ENCODE assay signal across 22 cellular contexts in the genomic region with DNA sequence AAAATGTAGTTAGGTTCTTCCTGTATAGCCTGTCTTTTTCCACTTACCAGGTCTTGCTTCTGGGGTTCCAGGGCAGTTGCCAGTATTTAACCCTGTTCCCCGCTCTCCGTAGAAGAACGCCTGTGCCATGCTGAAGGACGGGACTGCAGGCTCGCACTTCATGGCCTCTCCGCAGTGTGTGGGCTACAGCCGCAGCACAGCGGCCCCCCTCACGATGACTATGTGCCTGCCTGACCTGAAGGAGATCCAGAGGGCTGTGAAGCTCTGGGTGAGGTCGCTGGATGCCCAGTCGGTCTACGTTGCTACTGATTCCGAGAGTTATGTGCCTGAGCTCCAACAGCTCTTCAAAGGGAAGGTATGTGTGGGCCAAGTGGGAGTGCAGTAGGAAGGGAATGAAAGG.
DNase-seq lines count a peak whose midpoint lies in the region; ATAC-seq and TF ChIP-seq lines count a peak whose summit lies in the region.
"Had no signal": no experiment of that assay in that cellular context is flagged by ENCODE, and none has a peak within 500 bp of the region (broad histone marks: within the 10 kb centered on the region; RNA-seq: fewer than 3 reads in every experiment).

No MANE protein-coding gene starts in this region.

- H3K27ac ChIP-seq in HL-60 (replicated peaks) (peak overlapping the region; percentile 15; the same call in 1 of the 2 replicates), coronary artery (no peak overlapping the region)
- H3K27ac ChIP-seq: BLaER1, SJCRH30, transverse colon had no signal

- ATAC-seq in central memory CD8-positive, alpha-beta T cell (replicated peaks; ENCODE audit: extremely low read depth, poor library complexity, severe bottlenecking) = no peak
- no peak for ATAC-seq in stimulated activated naive B cell treated with anti-CD40 and anti-IgM and Interleukin-4, amounts not matched to agents 10 μg/mL and 1 μg/mL and 100 μg/mL, for 72 hours (replicated peaks)
- ATAC-seq in HG03095 (IDR thresholded peaks at IDR 0.05; ENCODE audit: unreplicated experiment) = no peak
- ATAC-seq: HCT116, left lung had no signal

- TF ChIP-seq CTCF in HL-60 (IDR thresholded peaks at IDR 0.05; ENCODE audit: insufficient read depth, low read length) (no peak), coronary artery (IDR thresholded peaks at IDR 0.05) (no peak)

- peaks cover 37% of the 10 kb centered on the region for H3K36me3 Mint-ChIP-seq in activated naive CD4-positive, alpha-beta T cell treated with anti-CD3 and anti-CD28 coated beads, Interleukin-2, amount 50 U/mL, for 24 hours
- peaks cover 58% of the 10 kb centered on the region for H3K36me3 Mint-ChIP-seq in activated naive CD4-positive, alpha-beta T cell treated with anti-CD3 and anti-CD28 coated beads, Interleukin-2, amount 10 ng/mL, durations not matched to agents 7 days and 5 days
- H3K36me3 Mint-ChIP-seq in central memory CD8-positive, alpha-beta T cell (ENCODE audit: insufficient read depth) = peaks cover 22% of the 10 kb centered on the region
- H3K36me3 Mint-ChIP-seq in stimulated activated naive B cell treated with anti-CD40 and anti-IgM and Interleukin-4, amounts not matched to agents 10 μg/mL and 1 μg/mL and 100 μg/mL, for 72 hours = peaks cover 60 to 86% of the 10 kb centered on the region in 2 donors

- no peak for DNase-seq in activated naive CD4-positive, alpha-beta T cell treated with anti-CD3 and anti-CD28 coated beads, Interleukin-2, amount 10 ng/mL, durations not matched to agents 7 days and 5 days
- no peak for DNase-seq in HL-60 (ENCODE audit: low read depth in 1 of 2, low spot score in 1 of 2)
- DNase-seq in central memory CD8-positive, alpha-beta T cell (ENCODE audit: low spot score in 2 of 2) = no peak
- DNase-seq in stimulated activated naive B cell treated with anti-CD40 and anti-IgM and Interleukin-4, amounts not matched to agents 10 μg/mL and 1 μg/mL and 100 μg/mL, for 72 hours = no peak
- no peak for DNase-seq in coronary artery (ENCODE audit: low spot score)
- DNase-seq: activated CD4-positive, CD25-positive, alpha-beta regulatory T cell; activated CD8-positive, alpha-beta memory T cell treated with anti-CD3 and anti-CD28 coated beads for 24 hours; activated T-cell treated with anti-CD3 and anti-CD28 coated beads, Interleukin-2, amount 50 U/mL, for 4 hours; central memory CD4-positive, alpha-beta T cell; dorsolateral prefrontal cortex; left lung; naive B cell; NCI-H146; NCI-H2107; NCI-H748 treated with DMSO at 0.1 percent for 48 hours; SJCRH30; transverse colon had no signal

- no peaks in the 10 kb centered on the region for H3K27me3 Mint-ChIP-seq in activated naive CD4-positive, alpha-beta T cell treated with anti-CD3 and anti-CD28 coated beads, Interleukin-2, amount 50 U/mL, for 24 hours
- no peaks in the 10 kb centered on the region for H3K27me3 Mint-ChIP-seq in activated naive CD4-positive, alpha-beta T cell treated with anti-CD3 and anti-CD28 coated beads, Interleukin-2, amount 10 ng/mL, durations not matched to agents 7 days and 5 days
- no peaks in the 10 kb centered on the region for H3K27me3 Mint-ChIP-seq in central memory CD8-positive, alpha-beta T cell
- H3K27me3 Mint-ChIP-seq in stimulated activated naive B cell treated with anti-CD40 and anti-IgM and Interleukin-4, amounts not matched to agents 10 μg/mL and 1 μg/mL and 100 μg/mL, for 72 hours = no peaks in the 10 kb centered on the region
- H3K27me3 Mint-ChIP-seq: naive B cell had no signal

- H3K9me3 Mint-ChIP-seq in activated naive CD4-positive, alpha-beta T cell treated with anti-CD3 and anti-CD28 coated beads, Interleukin-2, amount 50 U/mL, for 24 hours = no peaks in the 10 kb centered on the region
- no peaks in the 10 kb centered on the region for H3K9me3 Mint-ChIP-seq in activated naive CD4-positive, alpha-beta T cell treated with anti-CD3 and anti-CD28 coated beads, Interleukin-2, amount 10 ng/mL, durations not matched to agents 7 days and 5 days
- H3K9me3 Mint-ChIP-seq in central memory CD8-positive, alpha-beta T cell = no peaks in the 10 kb centered on the region
- no peaks in the 10 kb centered on the region for H3K9me3 Mint-ChIP-seq in stimulated activated naive B cell treated with anti-CD40 and anti-IgM and Interleukin-4, amounts not matched to agents 10 μg/mL and 1 μg/mL and 100 μg/mL, for 72 hours
- H3K9me3 Mint-ChIP-seq: activated T-cell treated with anti-CD3 and anti-CD28 coated beads, Interleukin-2, amount 50 U/mL, for 4 hours; naive B cell had no signal

- peaks cover 38% of the 10 kb centered on the region for H3K4me1 Mint-ChIP-seq in activated naive CD4-positive, alpha-beta T cell treated with anti-CD3 and anti-CD28 coated beads, Interleukin-2, amount 50 U/mL, for 24 hours
- H3K4me1 Mint-ChIP-seq in activated naive CD4-positive, alpha-beta T cell treated with anti-CD3 and anti-CD28 coated beads, Interleukin-2, amount 10 ng/mL, durations not matched to agents 7 days and 5 days = peaks cover 25% of the 10 kb centered on the region
- H3K4me1 Mint-ChIP-seq in central memory CD8-positive, alpha-beta T cell = peaks cover 25% of the 10 kb centered on the region
- H3K4me1 Mint-ChIP-seq in stimulated activated naive B cell treated with anti-CD40 and anti-IgM and Interleukin-4, amounts not matched to agents 10 μg/mL and 1 μg/mL and 100 μg/mL, for 72 hours = peaks cover 28 to 32% of the 10 kb centered on the region in 2 donors

- no peaks in the 10 kb centered on the region for H3K27me3 ChIP-seq in HL-60 (ENCODE audit: insufficient read depth, poor library complexity, severe bottlenecking)
- H3K27me3 ChIP-seq: BLaER1, dorsolateral prefrontal cortex, left lung, SJCRH30, transverse colon had no signal

- no peak overlapping the region for H3K4me3 Mint-ChIP-seq in activated naive CD4-positive, alpha-beta T cell treated with anti-CD3 and anti-CD28 coated beads, Interleukin-2, amount 50 U/mL, for 24 hours
- H3K4me3 Mint-ChIP-seq in activated naive CD4-positive, alpha-beta T cell treated with anti-CD3 and anti-CD28 coated beads, Interleukin-2, amount 10 ng/mL, durations not matched to agents 7 days and 5 days = no peak overlapping the region
- no peak overlapping the region for H3K4me3 Mint-ChIP-seq in central memory CD8-positive, alpha-beta T cell
- no peak overlapping the region for H3K4me3 Mint-ChIP-seq in stimulated activated naive B cell treated with anti-CD40 and anti-IgM and Interleukin-4, amounts not matched to agents 10 μg/mL and 1 μg/mL and 100 μg/mL, for 72 hours
- H3K4me3 Mint-ChIP-seq: naive B cell had no signal

- CTCF ChIA-PET in activated naive CD4-positive, alpha-beta T cell treated with anti-CD3 and anti-CD28 coated beads, Interleukin-2, amount 10 ng/mL, durations not matched to agents 7 days and 5 days (lab: Charles Lee) = interaction anchor here (1.1 kb wide), 1 partner anchor 86 kb away, joined by 3 read pairs; no protein-coding TSS in a partner anchor

- H3K4me3 ChIP-seq in HL-60 (replicated peaks; ENCODE audit: insufficient read depth, low read length) (no peak overlapping the region), coronary artery (no peak overlapping the region)
- H3K4me3 ChIP-seq: BLaER1, dorsolateral prefrontal cortex, left lung, SJCRH30, skin epidermis, transverse colon had no signal

- peak overlapping the region; percentile 25 for H3K27ac Mint-ChIP-seq in activated naive CD4-positive, alpha-beta T cell treated with anti-CD3 and anti-CD28 coated beads, Interleukin-2, amount 50 U/mL, for 24 hours
- H3K27ac Mint-ChIP-seq in activated naive CD4-positive, alpha-beta T cell treated with anti-CD3 and anti-CD28 coated beads, Interleukin-2, amount 10 ng/mL, durations not matched to agents 7 days and 5 days = no peak overlapping the region
- H3K27ac Mint-ChIP-seq in central memory CD8-positive, alpha-beta T cell (ENCODE audit: low read depth) = peak overlapping the region; percentile 99
- H3K27ac Mint-ChIP-seq in stimulated activated naive B cell treated with anti-CD40 and anti-IgM and Interleukin-4, amounts not matched to agents 10 μg/mL and 1 μg/mL and 100 μg/mL, for 72 hours = peak overlapping the region; percentile 39
